ENCODE assay signal across 1 cellular context in the genomic region with DNA sequence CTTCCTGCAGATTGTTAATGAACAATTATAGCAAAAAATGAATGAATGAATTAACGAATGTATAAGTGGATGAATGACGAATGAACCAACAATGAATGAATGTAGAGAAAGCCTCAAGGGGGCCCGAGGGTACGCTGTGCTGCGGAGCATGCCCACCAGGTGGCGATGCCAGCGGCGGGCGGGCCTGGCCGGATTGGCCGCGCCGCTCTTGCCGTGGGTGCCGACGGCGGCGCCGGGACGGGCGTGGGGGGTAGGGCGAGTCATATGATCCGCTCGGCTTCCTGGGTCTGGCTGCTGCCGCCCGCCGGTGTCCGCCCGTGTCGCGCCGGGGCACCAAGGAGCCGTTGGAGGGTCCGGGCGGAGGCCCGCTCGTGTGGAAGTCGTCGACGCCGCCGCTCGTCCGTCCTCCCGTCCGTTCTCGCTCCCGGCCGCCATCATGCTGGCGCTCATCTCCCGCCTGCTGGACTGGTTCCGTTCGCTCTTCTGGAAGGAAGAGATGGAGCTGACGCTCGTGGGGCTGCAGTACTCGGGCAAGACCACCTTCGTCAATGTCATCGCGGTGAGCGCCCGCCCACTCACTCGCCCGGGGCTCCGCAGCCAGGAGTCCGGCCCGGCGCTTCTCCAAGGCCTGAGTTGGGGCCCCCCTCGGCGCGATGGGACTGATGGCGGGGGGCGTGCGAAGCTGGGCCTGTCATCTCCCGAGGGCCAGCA.
TF ChIP-seq lines count a peak whose summit lies in the region.

A gene (plus strand): TSS at position 263 of the 711 bp plus-strand sequence. CDS start 174 bp downstream, at position 437.

TF ChIP-seq in HepG2, 621 proteins besides CTCF, POLR2A, EP300 and RAD21 (continued from another document and continues in another):
- TF ChIP-seq AGO2 (optimal IDR thresholded peaks at IDR 0.05; ENCODE audit: low read depth, low read length) (peak; percentile 67), KLF9 (CRISPR knock-in tag; IDR thresholded peaks at IDR 0.05; ENCODE audit: low read depth) (0 out of 2 replicates have a peak, but pooled peaks have one; percentile 27), ZNF335 (CRISPR knock-in tag; IDR thresholded peaks at IDR 0.05) (no peak), DMAP1 (CRISPR knock-in tag; IDR thresholded peaks at IDR 0.05) (peak; percentile 42; the same call in 1 of the 2 replicates), ZNF589 (CRISPR knock-in tag; conservative IDR thresholded peaks at IDR 0.05) (peak; percentile 93; the same call in 1 of the 2 replicates), ZNF317 (CRISPR knock-in tag; IDR thresholded peaks at IDR 0.05) (no peak), ZNF263 (CRISPR knock-in tag; IDR thresholded peaks at IDR 0.05) (peak; percentile 68), SRY (CRISPR knock-in tag; IDR thresholded peaks at IDR 0.05) (peak; percentile 66; the same call in 1 of the 2 replicates), YEATS2 (CRISPR knock-in tag; IDR thresholded peaks at IDR 0.05; ENCODE audit: borderline replicate concordance) (peak; percentile 96), JUNB (CRISPR knock-in tag; IDR thresholded peaks at IDR 0.05; ENCODE audit: borderline replicate concordance) (peak; percentile 8; the same call in 1 of the 2 replicates), GPN1 (CRISPR knock-in tag; IDR thresholded peaks at IDR 0.05; ENCODE audit: borderline replicate concordance) (no peak; the same call in 1 of the 2 replicates), DR1 (CRISPR knock-in tag; IDR thresholded peaks at IDR 0.05) (peak; percentile 61; the same call in 1 of the 2 replicates), NCOA5 (CRISPR knock-in tag; IDR thresholded peaks at IDR 0.05) (no peak), ZNF562 (CRISPR knock-in tag; IDR thresholded peaks at IDR 0.05; ENCODE audit: borderline replicate concordance) (no peak), NBN (conservative IDR thresholded peaks at IDR 0.05) (no peak), ZSCAN29 (CRISPR knock-in tag; conservative IDR thresholded peaks at IDR 0.05) (no peak), KAT2B (IDR thresholded peaks at IDR 0.05; ENCODE audit: borderline replicate concordance, low read depth, low read length) (no peak), JUN (CRISPR knock-in tag; IDR thresholded peaks at IDR 0.05) (no peak), THYN1 (CRISPR knock-in tag; IDR thresholded peaks at IDR 0.05; ENCODE audit: borderline replicate concordance, low read depth) (no peak), CAMTA2 (CRISPR knock-in tag; IDR thresholded peaks at IDR 0.05; ENCODE audit: borderline replicate concordance) (peak; percentile 83; the same call in 1 of the 2 replicates), MAZ (IDR thresholded peaks at IDR 0.05; ENCODE audit: borderline replicate concordance, low read depth, low read length) (peak; percentile 53; the same call in 1 of the 2 replicates), MAZ (CRISPR knock-in tag; IDR thresholded peaks at IDR 0.05; ENCODE audit: low read depth) (peak; percentile 91), ZNF446 (CRISPR knock-in tag; IDR thresholded peaks at IDR 0.05) (no peak; the same call in 1 of the 2 replicates), REXO4 (CRISPR knock-in tag; IDR thresholded peaks at IDR 0.05; ENCODE audit: borderline replicate concordance) (no peak), ZBTB7A (CRISPR knock-in tag; IDR thresholded peaks at IDR 0.05) (no peak), ZNF235 (CRISPR knock-in tag; IDR thresholded peaks at IDR 0.05; ENCODE audit: borderline replicate concordance) (peak; percentile 67; the same call in 1 of the 2 replicates), MAFF (IDR thresholded peaks at IDR 0.05; ENCODE audit: low read depth, low read length) (no peak), ZNF264 (CRISPR knock-in tag; IDR thresholded peaks at IDR 0.05) (0 out of 2 replicates have a peak, but pooled peaks have one; percentile 43)
- TF ChIP-seq, protein P1, sequence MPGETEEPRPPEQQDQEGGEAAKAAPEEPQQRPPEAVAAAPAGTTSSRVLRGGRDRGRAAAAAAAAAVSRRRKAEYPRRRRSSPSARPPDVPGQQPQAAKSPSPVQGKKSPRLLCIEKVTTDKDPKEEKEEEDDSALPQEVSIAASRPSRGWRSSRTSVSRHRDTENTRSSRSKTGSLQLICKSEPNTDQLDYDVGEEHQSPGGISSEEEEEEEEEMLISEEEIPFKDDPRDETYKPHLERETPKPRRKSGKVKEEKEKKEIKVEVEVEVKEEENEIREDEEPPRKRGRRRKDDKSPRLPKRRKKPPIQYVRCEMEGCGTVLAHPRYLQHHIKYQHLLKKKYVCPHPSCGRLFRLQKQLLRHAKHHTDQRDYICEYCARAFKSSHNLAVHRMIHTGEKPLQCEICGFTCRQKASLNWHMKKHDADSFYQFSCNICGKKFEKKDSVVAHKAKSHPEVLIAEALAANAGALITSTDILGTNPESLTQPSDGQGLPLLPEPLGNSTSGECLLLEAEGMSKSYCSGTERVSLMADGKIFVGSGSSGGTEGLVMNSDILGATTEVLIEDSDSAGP (CRISPR knock-in tag; IDR thresholded peaks at IDR 0.05; ENCODE audit: borderline replicate concordance): peak; percentile 94
- TF ChIP-seq, protein P2, sequence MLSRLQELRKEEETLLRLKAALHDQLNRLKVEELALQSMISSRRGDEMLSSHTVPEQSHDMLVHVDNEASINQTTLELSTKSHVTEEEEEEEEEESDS (CRISPR knock-in tag; IDR thresholded peaks at IDR 0.05; ENCODE audit: borderline replicate concordance): no peak
- TF ChIP-seq, protein P3, sequence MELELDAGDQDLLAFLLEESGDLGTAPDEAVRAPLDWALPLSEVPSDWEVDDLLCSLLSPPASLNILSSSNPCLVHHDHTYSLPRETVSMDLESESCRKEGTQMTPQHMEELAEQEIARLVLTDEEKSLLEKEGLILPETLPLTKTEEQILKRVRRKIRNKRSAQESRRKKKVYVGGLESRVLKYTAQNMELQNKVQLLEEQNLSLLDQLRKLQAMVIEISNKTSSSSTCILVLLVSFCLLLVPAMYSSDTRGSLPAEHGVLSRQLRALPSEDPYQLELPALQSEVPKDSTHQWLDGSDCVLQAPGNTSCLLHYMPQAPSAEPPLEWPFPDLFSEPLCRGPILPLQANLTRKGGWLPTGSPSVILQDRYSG (CRISPR knock-in tag; IDR thresholded peaks at IDR 0.05): no peak
- TF ChIP-seq, protein P4, sequence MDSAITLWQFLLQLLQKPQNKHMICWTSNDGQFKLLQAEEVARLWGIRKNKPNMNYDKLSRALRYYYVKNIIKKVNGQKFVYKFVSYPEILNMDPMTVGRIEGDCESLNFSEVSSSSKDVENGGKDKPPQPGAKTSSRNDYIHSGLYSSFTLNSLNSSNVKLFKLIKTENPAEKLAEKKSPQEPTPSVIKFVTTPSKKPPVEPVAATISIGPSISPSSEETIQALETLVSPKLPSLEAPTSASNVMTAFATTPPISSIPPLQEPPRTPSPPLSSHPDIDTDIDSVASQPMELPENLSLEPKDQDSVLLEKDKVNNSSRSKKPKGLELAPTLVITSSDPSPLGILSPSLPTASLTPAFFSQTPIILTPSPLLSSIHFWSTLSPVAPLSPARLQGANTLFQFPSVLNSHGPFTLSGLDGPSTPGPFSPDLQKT (CRISPR knock-in tag; IDR thresholded peaks at IDR 0.05; ENCODE audit: borderline replicate concordance): peak; percentile 76; the same call in 1 of the 2 replicates
- TF ChIP-seq, protein P5, sequence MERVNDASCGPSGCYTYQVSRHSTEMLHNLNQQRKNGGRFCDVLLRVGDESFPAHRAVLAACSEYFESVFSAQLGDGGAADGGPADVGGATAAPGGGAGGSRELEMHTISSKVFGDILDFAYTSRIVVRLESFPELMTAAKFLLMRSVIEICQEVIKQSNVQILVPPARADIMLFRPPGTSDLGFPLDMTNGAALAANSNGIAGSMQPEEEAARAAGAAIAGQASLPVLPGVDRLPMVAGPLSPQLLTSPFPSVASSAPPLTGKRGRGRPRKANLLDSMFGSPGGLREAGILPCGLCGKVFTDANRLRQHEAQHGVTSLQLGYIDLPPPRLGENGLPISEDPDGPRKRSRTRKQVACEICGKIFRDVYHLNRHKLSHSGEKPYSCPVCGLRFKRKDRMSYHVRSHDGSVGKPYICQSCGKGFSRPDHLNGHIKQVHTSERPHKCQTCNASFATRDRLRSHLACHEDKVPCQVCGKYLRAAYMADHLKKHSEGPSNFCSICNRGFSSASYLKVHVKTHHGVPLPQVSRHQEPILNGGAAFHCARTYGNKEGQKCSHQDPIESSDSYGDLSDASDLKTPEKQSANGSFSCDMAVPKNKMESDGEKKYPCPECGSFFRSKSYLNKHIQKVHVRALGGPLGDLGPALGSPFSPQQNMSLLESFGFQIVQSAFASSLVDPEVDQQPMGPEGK (CRISPR knock-in tag; IDR thresholded peaks at IDR 0.05): peak; percentile 66; the same call in 1 of the 2 replicates
- TF ChIP-seq, protein P6, sequence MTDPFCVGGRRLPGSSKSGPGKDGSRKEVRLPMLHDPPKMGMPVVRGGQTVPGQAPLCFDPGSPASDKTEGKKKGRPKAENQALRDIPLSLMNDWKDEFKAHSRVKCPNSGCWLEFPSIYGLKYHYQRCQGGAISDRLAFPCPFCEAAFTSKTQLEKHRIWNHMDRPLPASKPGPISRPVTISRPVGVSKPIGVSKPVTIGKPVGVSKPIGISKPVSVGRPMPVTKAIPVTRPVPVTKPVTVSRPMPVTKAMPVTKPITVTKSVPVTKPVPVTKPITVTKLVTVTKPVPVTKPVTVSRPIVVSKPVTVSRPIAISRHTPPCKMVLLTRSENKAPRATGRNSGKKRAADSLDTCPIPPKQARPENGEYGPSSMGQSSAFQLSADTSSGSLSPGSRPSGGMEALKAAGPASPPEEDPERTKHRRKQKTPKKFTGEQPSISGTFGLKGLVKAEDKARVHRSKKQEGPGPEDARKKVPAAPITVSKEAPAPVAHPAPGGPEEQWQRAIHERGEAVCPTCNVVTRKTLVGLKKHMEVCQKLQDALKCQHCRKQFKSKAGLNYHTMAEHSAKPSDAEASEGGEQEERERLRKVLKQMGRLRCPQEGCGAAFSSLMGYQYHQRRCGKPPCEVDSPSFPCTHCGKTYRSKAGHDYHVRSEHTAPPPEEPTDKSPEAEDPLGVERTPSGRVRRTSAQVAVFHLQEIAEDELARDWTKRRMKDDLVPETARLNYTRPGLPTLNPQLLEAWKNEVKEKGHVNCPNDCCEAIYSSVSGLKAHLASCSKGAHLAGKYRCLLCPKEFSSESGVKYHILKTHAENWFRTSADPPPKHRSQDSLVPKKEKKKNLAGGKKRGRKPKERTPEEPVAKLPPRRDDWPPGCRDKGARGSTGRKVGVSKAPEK (CRISPR knock-in tag; IDR thresholded peaks at IDR 0.05; ENCODE audit: borderline replicate concordance): no peak
- TF ChIP-seq, protein P7, sequence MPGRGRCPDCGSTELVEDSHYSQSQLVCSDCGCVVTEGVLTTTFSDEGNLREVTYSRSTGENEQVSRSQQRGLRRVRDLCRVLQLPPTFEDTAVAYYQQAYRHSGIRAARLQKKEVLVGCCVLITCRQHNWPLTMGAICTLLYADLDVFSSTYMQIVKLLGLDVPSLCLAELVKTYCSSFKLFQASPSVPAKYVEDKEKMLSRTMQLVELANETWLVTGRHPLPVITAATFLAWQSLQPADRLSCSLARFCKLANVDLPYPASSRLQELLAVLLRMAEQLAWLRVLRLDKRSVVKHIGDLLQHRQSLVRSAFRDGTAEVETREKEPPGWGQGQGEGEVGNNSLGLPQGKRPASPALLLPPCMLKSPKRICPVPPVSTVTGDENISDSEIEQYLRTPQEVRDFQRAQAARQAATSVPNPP (CRISPR knock-in tag; IDR thresholded peaks at IDR 0.05): peak; percentile 44; the same call in 1 of the 2 replicates
- TF ChIP-seq, protein P8, sequence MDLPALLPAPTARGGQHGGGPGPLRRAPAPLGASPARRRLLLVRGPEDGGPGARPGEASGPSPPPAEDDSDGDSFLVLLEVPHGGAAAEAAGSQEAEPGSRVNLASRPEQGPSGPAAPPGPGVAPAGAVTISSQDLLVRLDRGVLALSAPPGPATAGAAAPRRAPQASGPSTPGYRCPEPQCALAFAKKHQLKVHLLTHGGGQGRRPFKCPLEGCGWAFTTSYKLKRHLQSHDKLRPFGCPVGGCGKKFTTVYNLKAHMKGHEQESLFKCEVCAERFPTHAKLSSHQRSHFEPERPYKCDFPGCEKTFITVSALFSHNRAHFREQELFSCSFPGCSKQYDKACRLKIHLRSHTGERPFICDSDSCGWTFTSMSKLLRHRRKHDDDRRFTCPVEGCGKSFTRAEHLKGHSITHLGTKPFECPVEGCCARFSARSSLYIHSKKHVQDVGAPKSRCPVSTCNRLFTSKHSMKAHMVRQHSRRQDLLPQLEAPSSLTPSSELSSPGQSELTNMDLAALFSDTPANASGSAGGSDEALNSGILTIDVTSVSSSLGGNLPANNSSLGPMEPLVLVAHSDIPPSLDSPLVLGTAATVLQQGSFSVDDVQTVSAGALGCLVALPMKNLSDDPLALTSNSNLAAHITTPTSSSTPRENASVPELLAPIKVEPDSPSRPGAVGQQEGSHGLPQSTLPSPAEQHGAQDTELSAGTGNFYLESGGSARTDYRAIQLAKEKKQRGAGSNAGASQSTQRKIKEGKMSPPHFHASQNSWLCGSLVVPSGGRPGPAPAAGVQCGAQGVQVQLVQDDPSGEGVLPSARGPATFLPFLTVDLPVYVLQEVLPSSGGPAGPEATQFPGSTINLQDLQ (CRISPR knock-in tag; IDR thresholded peaks at IDR 0.05): no peak; the same call in 1 of the 2 replicates
- TF ChIP-seq, protein P9, sequence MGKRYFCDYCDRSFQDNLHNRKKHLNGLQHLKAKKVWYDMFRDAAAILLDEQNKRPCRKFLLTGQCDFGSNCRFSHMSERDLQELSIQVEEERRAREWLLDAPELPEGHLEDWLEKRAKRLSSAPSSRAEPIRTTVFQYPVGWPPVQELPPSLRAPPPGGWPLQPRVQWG (CRISPR knock-in tag; IDR thresholded peaks at IDR 0.05; ENCODE audit: borderline replicate concordance, low read depth): no peak
- TF ChIP-seq, protein P10, sequence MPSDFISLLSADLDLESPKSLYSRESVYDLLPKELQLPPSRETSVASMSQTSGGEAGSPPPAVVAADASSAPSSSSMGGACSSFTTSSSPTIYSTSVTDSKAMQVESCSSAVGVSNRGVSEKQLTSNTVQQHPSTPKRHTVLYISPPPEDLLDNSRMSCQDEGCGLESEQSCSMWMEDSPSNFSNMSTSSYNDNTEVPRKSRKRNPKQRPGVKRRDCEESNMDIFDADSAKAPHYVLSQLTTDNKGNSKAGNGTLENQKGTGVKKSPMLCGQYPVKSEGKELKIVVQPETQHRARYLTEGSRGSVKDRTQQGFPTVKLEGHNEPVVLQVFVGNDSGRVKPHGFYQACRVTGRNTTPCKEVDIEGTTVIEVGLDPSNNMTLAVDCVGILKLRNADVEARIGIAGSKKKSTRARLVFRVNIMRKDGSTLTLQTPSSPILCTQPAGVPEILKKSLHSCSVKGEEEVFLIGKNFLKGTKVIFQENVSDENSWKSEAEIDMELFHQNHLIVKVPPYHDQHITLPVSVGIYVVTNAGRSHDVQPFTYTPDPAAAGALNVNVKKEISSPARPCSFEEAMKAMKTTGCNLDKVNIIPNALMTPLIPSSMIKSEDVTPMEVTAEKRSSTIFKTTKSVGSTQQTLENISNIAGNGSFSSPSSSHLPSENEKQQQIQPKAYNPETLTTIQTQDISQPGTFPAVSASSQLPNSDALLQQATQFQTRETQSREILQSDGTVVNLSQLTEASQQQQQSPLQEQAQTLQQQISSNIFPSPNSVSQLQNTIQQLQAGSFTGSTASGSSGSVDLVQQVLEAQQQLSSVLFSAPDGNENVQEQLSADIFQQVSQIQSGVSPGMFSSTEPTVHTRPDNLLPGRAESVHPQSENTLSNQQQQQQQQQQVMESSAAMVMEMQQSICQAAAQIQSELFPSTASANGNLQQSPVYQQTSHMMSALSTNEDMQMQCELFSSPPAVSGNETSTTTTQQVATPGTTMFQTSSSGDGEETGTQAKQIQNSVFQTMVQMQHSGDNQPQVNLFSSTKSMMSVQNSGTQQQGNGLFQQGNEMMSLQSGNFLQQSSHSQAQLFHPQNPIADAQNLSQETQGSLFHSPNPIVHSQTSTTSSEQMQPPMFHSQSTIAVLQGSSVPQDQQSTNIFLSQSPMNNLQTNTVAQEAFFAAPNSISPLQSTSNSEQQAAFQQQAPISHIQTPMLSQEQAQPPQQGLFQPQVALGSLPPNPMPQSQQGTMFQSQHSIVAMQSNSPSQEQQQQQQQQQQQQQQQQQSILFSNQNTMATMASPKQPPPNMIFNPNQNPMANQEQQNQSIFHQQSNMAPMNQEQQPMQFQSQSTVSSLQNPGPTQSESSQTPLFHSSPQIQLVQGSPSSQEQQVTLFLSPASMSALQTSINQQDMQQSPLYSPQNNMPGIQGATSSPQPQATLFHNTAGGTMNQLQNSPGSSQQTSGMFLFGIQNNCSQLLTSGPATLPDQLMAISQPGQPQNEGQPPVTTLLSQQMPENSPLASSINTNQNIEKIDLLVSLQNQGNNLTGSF (CRISPR knock-in tag; IDR thresholded peaks at IDR 0.05): peak; percentile 79
